ENCODE assay signal across 20 cellular contexts in genomic region chr1:233672732-233673131, GRCh38. TPM values are rescaled to one million over a fixed set of nuclear protein-coding genes. Genes with fewer than 3 reads are reported as not detected.
DNase-seq lines count a peak whose midpoint lies in the region; ATAC-seq, FAIRE-seq and TF ChIP-seq lines count a peak whose summit lies in the region.
"Had no signal": no experiment of that assay in that cellular context is flagged by ENCODE, and none has a peak within 500 bp of the region (broad histone marks: within the 10 kb centered on the region; RNA-seq: fewer than 3 reads in every experiment).

No MANE protein-coding gene starts in this region.

- H3K79me2 ChIP-seq in KMS-11 (ENCODE audit: insufficient read depth, low read depth) (peaks cover 71% of the 10 kb centered on the region), hepatocyte (no peaks in the 10 kb centered on the region)

- ATAC-seq in A549 (peak in 1 of 2 experiments; percentile 12; a peak in 1 of 6 replicates), HG02798 (IDR thresholded peaks at IDR 0.05; ENCODE audit: poor library complexity, unreplicated experiment) (no peak)
- ATAC-seq: GM23338 had no signal

- peaks cover 60% of the 10 kb centered on the region for H3K4me1 ChIP-seq in A549
- peaks cover 95% of the 10 kb centered on the region for H3K4me1 ChIP-seq in KMS-11 (ENCODE audit: low read depth, poor library complexity, severe bottlenecking)
- peaks cover 23% of the 10 kb centered on the region for H3K4me1 ChIP-seq in hepatocyte (ENCODE audit: insufficient read depth)
- peaks cover 0 to 10% of the 10 kb centered on the region in 2 donors for H3K4me1 ChIP-seq in muscle layer of duodenum (ENCODE audit: control insufficient read depth in 1 of 2, insufficient read depth in 2 of 2, low read length in 2 of 2)

- H3K9ac ChIP-seq in KMS-11 = no peak overlapping the region

- H2AFZ ChIP-seq in KMS-11 (ENCODE audit: low read depth) = no peak overlapping the region
- H2AFZ ChIP-seq in hepatocyte = no peak overlapping the region
- H2AFZ ChIP-seq: GM23338 had no signal

- H3K4me3 ChIP-seq in A549 (no peak overlapping the region; the same call in 2 of the 3 replicates), KMS-11 (IDR thresholded peaks at IDR 0.05; ENCODE audit: insufficient read depth, low read depth, low read length) (no peak overlapping the region), hepatocyte (no peak overlapping the region), muscle layer of duodenum (ENCODE audit: low read depth in 1 of 2, low read length in 2 of 2) (no peak overlapping the region)
- H3K4me3 ChIP-seq: GM23338 had no signal

- TF ChIP-seq RAD21 in A549 (conservative IDR thresholded peaks at IDR 0.05 in 1 of 2, IDR thresholded peaks at IDR 0.05 in 1 of 2) = no peak

- H3K9me3 ChIP-seq in A549 (no peaks in the 10 kb centered on the region; the same call in 2 of the 3 replicates), hepatocyte (ENCODE audit: low read depth) (no peaks in the 10 kb centered on the region), muscle layer of duodenum (ENCODE audit: control insufficient read depth in 1 of 2, low read length in 2 of 2) (peaks cover 0 to 3% of the 10 kb centered on the region in 2 donors)

- 70% methylated on average over 6 of the region's 6 CpGs for WGBS in A549 (ENCODE audit: missing lambda C conversion rate)
- WGBS in hepatocyte (ENCODE audit: low lambda C conversion rate, missing lambda C conversion rate) = 95% methylated on average over 6 of the region's 6 CpGs

- H4K20me1 ChIP-seq in KMS-11 (ENCODE audit: insufficient read depth) = no peaks in the 10 kb centered on the region
- H4K20me1 ChIP-seq in hepatocyte (ENCODE audit: insufficient read depth, poor library complexity, severe bottlenecking) = no peaks in the 10 kb centered on the region

- POLR2A ChIA-PET in A549 (lab: Yijun Ruan, JAX) = interaction anchor here (1.3 kb wide), 1 partner anchor 232 kb away, joined by 3 read pairs; no protein-coding TSS in a partner anchor

- TF ChIP-seq POLR2A in A549 (IDR thresholded peaks at IDR 0.05; ENCODE audit: low read length) = no peak

- H3K27ac ChIP-seq in A549 = peak overlapping the region; percentile 90 to 94
- peak overlapping the region; percentile 99 for H3K27ac ChIP-seq in KMS-11
- peak overlapping the region; percentile 82 for H3K27ac ChIP-seq in hepatocyte
- H3K27ac ChIP-seq in muscle layer of duodenum (ENCODE audit: low read length) = peak overlapping the region; percentile 33

- no peak for TF ChIP-seq EP300 in A549 (IDR thresholded peaks at IDR 0.05)

- peak overlapping the region; percentile 92 for H3K4me2 ChIP-seq in A549
- peak overlapping the region; percentile 93; the same call in 1 of the 2 replicates for H3K4me2 ChIP-seq in KMS-11
- no peak overlapping the region for H3K4me2 ChIP-seq in hepatocyte
- H3K4me2 ChIP-seq: GM23338 had no signal

- TF ChIP-seq CTCF in A549 (IDR thresholded peaks at IDR 0.05) (no peak), KMS-11 (conservative IDR thresholded peaks at IDR 0.05; ENCODE audit: low read depth, low read length) (no peak), hepatocyte (IDR thresholded peaks at IDR 0.05; ENCODE audit: poor library complexity) (no peak)

- peak; percentile 28 for FAIRE-seq in A549 (lab: Jason Lieb, UNC)

- H3K9me2 ChIP-seq in hepatocyte (replicated peaks; ENCODE audit: insufficient read depth) = no peaks in the 10 kb centered on the region

- DNase-seq in A549 (ENCODE audit: low read depth in 1 of 2, low spot score in 1 of 2) (no peak), hepatocyte (ENCODE audit: low spot score) (no peak), NCI-H345 (lab: John Stamatoyannopoulos, UW) (no peak), T-helper 2 cell (no peak), T-helper 9 cell (no peak)
- DNase-seq: AML-193; DMS 273 treated with DMSO at 0.1 percent for 48 hours; DND-41; MV-4-11; NCI-H1694 treated with DMSO at 0.1 percent for 48 hours; NCI-H510A; NCI-H748 treated with DMSO at 0.1 percent for 48 hours; NK-92 treated with Interleukin-12 subunit alpha and Interleukin-12 subunit beta, amount 100 ng/mL, for 24 hours; Right ventricle myocardium superior had no signal

- H3K27me3 ChIP-seq in KMS-11 (ENCODE audit: insufficient read depth, low read depth) (no peaks in the 10 kb centered on the region), hepatocyte (no peaks in the 10 kb centered on the region), muscle layer of duodenum (ENCODE audit: low read depth, low read length) (no peaks in the 10 kb centered on the region)

- no peaks in the 10 kb centered on the region for H3K36me3 ChIP-seq in KMS-11 (ENCODE audit: insufficient read depth)
- no peaks in the 10 kb centered on the region for H3K36me3 ChIP-seq in hepatocyte (replicated peaks; ENCODE audit: insufficient read depth, low read depth)
- H3K36me3 ChIP-seq in muscle layer of duodenum (ENCODE audit: control insufficient read depth in 1 of 2, insufficient read depth in 2 of 2, low read length in 2 of 2) = no peaks in the 10 kb centered on the region

- CTCF ChIA-PET in A549 (lab: Yijun Ruan, JAX) = interaction anchor here (1.3 kb wide), 1 partner anchor 22 kb away, joined by 4 read pairs; no protein-coding TSS in a partner anchor

TF ChIP-seq in A549, 52 proteins besides CTCF, POLR2A, EP300 and RAD21:
- TF ChIP-seq RCOR1 (IDR thresholded peaks at IDR 0.05; ENCODE audit: low read depth, low read length) = no peak
- no peak for TF ChIP-seq EHF (CRISPR knock-in tag; IDR thresholded peaks at IDR 0.05)

RNA-seq across cellular contexts. Expression of gene KCNK1, which starts 58.8 kb away (rescaled TPM):
- polyA plus RNA-seq in A549 (2011; rRNA removed) (11.8 and 14.7 TPM in 2 replicates), A549 (2017; fragmentation: RNase III; extraction: RNeasy Plus Mini Kit Qiagen cat#74134 plus additional on column Dnase treatment) (6.2 to 8.4 TPM (median 6.3 TPM) in 3 replicates), hepatocyte (25.9 and 27.1 TPM in 2 replicates)
- 7.5 and 10.0 TPM in 2 replicates for polyA plus RNA-seq in A549 (2012; cell fraction: cytosol; rRNA removed)
- 7.4 and 11.2 TPM in 2 replicates for polyA plus RNA-seq in A549 (2012; cell fraction: nucleus; rRNA removed)
- 8.4 and 13.9 TPM in 2 replicates for polyA minus RNA-seq in A549 (2011; rRNA and poly(A)+ RNA removed)
- 16.1 and 21.4 TPM in 2 replicates for total RNA-seq in hepatocyte
- total RNA-seq: G401, OCI-LY7 had no signal

Comparison
In these comparisons a context has a peak if more than half of its experiments do, and no peak if none do; other contexts are left out.
1. H3K27ac ChIP-seq: peak in every context shown above with its lines; median percentile 99 in KMS-11; 92 in A549; 82 in hepatocyte; 33 in muscle layer of duodenum.